In genomic region chr19:58361900-58362271, GRCh38 we compare ENCODE assay signal across 8 cellular contexts. TPM values are rescaled to one million over a fixed set of nuclear protein-coding genes. Genes with fewer than 3 reads are reported as not detected.
DNase-seq lines count a peak whose midpoint lies in the region; ATAC-seq and TF ChIP-seq lines count a peak whose summit lies in the region.

No MANE protein-coding gene starts in this region.

- peak overlapping the region; percentile 95 for H3K27ac ChIP-seq in lower lobe of right lung

- H3K36me3 Mint-ChIP-seq in T-cell, result no peaks in the 10 kb centered on the region
- peaks cover 18% of the 10 kb centered on the region for H3K36me3 Mint-ChIP-seq in central memory CD8-positive, alpha-beta T cell (ENCODE audit: insufficient read depth)

- H3K27me3 Mint-ChIP-seq in T-cell, result no peaks in the 10 kb centered on the region
- H3K27me3 Mint-ChIP-seq in central memory CD8-positive, alpha-beta T cell, result no peaks in the 10 kb centered on the region

- H3K4me3 ChIP-seq in lower lobe of right lung, result peak overlapping the region; percentile 92

- peak overlapping the region; percentile 75 to 90 for H3K27ac Mint-ChIP-seq in T-cell
- H3K27ac Mint-ChIP-seq in central memory CD8-positive, alpha-beta T cell (ENCODE audit: low read depth), result peak overlapping the region; percentile 90

- no peaks in the 10 kb centered on the region for H3K9me3 Mint-ChIP-seq in T-cell
- H3K9me3 Mint-ChIP-seq in central memory CD8-positive, alpha-beta T cell, result no peaks in the 10 kb centered on the region

- ATAC-seq in GM19023 (IDR thresholded peaks at IDR 0.05; ENCODE audit: unreplicated experiment) (peak; percentile 17), T-cell (replicated peaks in 1 of 4) (peak in 2 of 4 experiments; percentile 1), lower lobe of right lung (peak; percentile 34 to 51), GM21528 (IDR thresholded peaks at IDR 0.05; ENCODE audit: low FRiP score, unreplicated experiment) (no peak)
- ATAC-seq in central memory CD8-positive, alpha-beta T cell (replicated peaks; ENCODE audit: extremely low read depth, poor library complexity, severe bottlenecking), result no peak

- no peak for TF ChIP-seq CTCF in lower lobe of right lung (IDR thresholded peaks at IDR 0.05)

- no peaks in the 10 kb centered on the region for H3K36me3 ChIP-seq in lower lobe of right lung

- peaks cover 6% of the 10 kb centered on the region for H3K27me3 ChIP-seq in lower lobe of right lung (ENCODE audit: low read depth)

- DNase-seq in AG20443 (ENCODE audit: low spot score) (peak; percentile 65), HUDEP-2 (lab: John Stamatoyannopoulos, UW; ENCODE audit: unreplicated experiment in 76 of 76) (peak in 68 of 76 experiments; percentile 22 to 97 (median 64)), T-cell (peak in 6 of 34 experiments; percentile 6 to 32 (median 14)), lower lobe of right lung (peak; percentile 77)
- no peak for DNase-seq in central memory CD8-positive, alpha-beta T cell (ENCODE audit: low spot score in 2 of 2)
- peak; percentile 45 for DNase-seq in stimulated activated naive CD4-positive, alpha-beta T cell treated with Interleukin-2 at 50 U/mL for 16 hours (lab: John Stamatoyannopoulos, UW)

- CTCF ChIA-PET in T-cell (lab: Charles Lee), result interaction anchor here in 1 of 2 donors (0.6 to 1.2 kb wide), 3 partner anchors 15 to 179 kb away, joined by 3 to 8 read pairs (median 4); no protein-coding TSS in a partner anchor

- H3K4me3 Mint-ChIP-seq in T-cell, result peak overlapping the region; percentile 83 to 92 (median 89)
- H3K4me3 Mint-ChIP-seq in central memory CD8-positive, alpha-beta T cell, result peak overlapping the region; percentile 84

- H3K4me1 Mint-ChIP-seq in T-cell, result peaks cover 11 to 21% (median 11%) of the 10 kb centered on the region in 3 donors
- peaks cover 15% of the 10 kb centered on the region for H3K4me1 Mint-ChIP-seq in central memory CD8-positive, alpha-beta T cell

- intact Hi-C loops in lower lobe of right lung (cut with DNase I), result no loop called here

- no peaks in the 10 kb centered on the region for H3K9me3 ChIP-seq in lower lobe of right lung

- POLR2A ChIA-PET in T-cell (lab: Charles Lee), result interaction anchor here in 1 of 2 donors (1.0 kb wide), 1 partner anchor 56 kb away, joined by 4 read pairs; no protein-coding TSS in a partner anchor

- peaks cover 15% of the 10 kb centered on the region for H3K4me1 ChIP-seq in lower lobe of right lung

RNA-seq across cellular contexts. Expression of gene ZNF497, which starts 0.7 kb away (rescaled TPM):
- total RNA-seq in T-cell (1 to 10 TPM in 4 of 5 donors, under 1 TPM in 1; 0.98 to 3.4 (median 2.2) TPM), lower lobe of right lung (2.5 TPM)

RNA-seq across cellular contexts. Expression of gene A1BG, which starts 8.6 kb away (rescaled TPM):
- total RNA-seq in T-cell (10 to 100 TPM; 15.4 to 31.1 (median 19.3) TPM), lower lobe of right lung (14.0 TPM)

RNA-seq across cellular contexts. Expression of gene ZNF837, which starts 18.9 kb away (rescaled TPM):
- total RNA-seq in T-cell, result 1 to 10 TPM; 1.7 to 6.0 (median 5.0) TPM
- 1.2 TPM for total RNA-seq in lower lobe of right lung

RNA-seq across cellular contexts. Expression of gene RPS5, which starts 25.2 kb away (rescaled TPM):
- total RNA-seq in T-cell, result 1,000 to 10,000 TPM; 1,332 to 1,813 (median 1,414) TPM
- total RNA-seq in lower lobe of right lung, result 770 TPM

RNA-seq across cellular contexts. Expression of gene RNF225, which starts 33.6 kb away (rescaled TPM):
- total RNA-seq in T-cell, result 1 to 10 TPM in 1 of 5 donors, under 1 TPM in 3, not detected in 1; 0.44 to 1.9 (median 0.51) TPM
- not detected for total RNA-seq in lower lobe of right lung

Comparison
In these comparisons a context has a peak if more than half of its experiments do, and no peak if none do; other contexts are left out.
1. DNase-seq: peak in AG20443 (single experiment), HUDEP-2 (68 of 76), lower lobe of right lung (single experiment) and stimulated activated naive CD4-positive, alpha-beta T cell treated with Interleukin-2 at 50 U/mL for 16 hours (single experiment); none in central memory CD8-positive, alpha-beta T cell (0 of 2).
2. ATAC-seq: peak in GM19023 (single experiment) and lower lobe of right lung (2 of 2); none in central memory CD8-positive, alpha-beta T cell (single experiment) and GM21528 (single experiment).